15 cellular contexts compared by ENCODE assay signal in genomic region chr6:167565884-167566491, GRCh38.
A peak's percentile ranks its signal among the peaks of the same experiment; 100 is the strongest.
DNase-seq lines count a peak whose midpoint lies in the region; ATAC-seq and TF ChIP-seq lines count a peak whose summit lies in the region.
"Had no signal": no experiment of that assay in that cellular context is flagged by ENCODE, and none has a peak within 500 bp of the region (broad histone marks: within the 10 kb centered on the region; RNA-seq: fewer than 3 reads in every experiment).

No MANE protein-coding gene starts in this region.

- H3K27me3 Mint-ChIP-seq in activated CD4-positive, alpha-beta memory T cell treated with anti-CD3 and anti-CD28 coated beads, Interleukin-2, amount 10 ng/mL, durations not matched to agents 7 days and 5 days: no peaks in the 10 kb centered on the region
- H3K27me3 Mint-ChIP-seq in activated CD4-positive, alpha-beta memory T cell treated with anti-CD3 and anti-CD28 coated beads for 36 hours: no peaks in the 10 kb centered on the region
- peaks cover 29% of the 10 kb centered on the region for H3K27me3 Mint-ChIP-seq in nephron (ENCODE audit: low read depth)

- H3K4me1 Mint-ChIP-seq in activated CD4-positive, alpha-beta memory T cell treated with anti-CD3 and anti-CD28 coated beads, Interleukin-2, amount 10 ng/mL, durations not matched to agents 7 days and 5 days: no peaks in the 10 kb centered on the region
- no peaks in the 10 kb centered on the region for H3K4me1 Mint-ChIP-seq in activated CD4-positive, alpha-beta memory T cell treated with anti-CD3 and anti-CD28 coated beads for 36 hours (ENCODE audit: low read depth)
- peaks cover 39% of the 10 kb centered on the region for H3K4me1 Mint-ChIP-seq in nephron
- H3K4me1 Mint-ChIP-seq: CD8-positive, alpha-beta memory T cell had no signal

- no peak for TF ChIP-seq POLR2A in vagina (IDR thresholded peaks at IDR 0.05)

- CTCF ChIA-PET in activated CD4-positive, alpha-beta memory T cell treated with anti-CD3 and anti-CD28 coated beads, Interleukin-2, amount 10 ng/mL, durations not matched to agents 7 days and 5 days (lab: Charles Lee): no interaction called here
- CTCF ChIA-PET in activated CD4-positive, alpha-beta memory T cell treated with anti-CD3 and anti-CD28 coated beads for 36 hours (lab: Charles Lee): no interaction called here
- CTCF ChIA-PET in GM10248 (lab: Yijun Ruan, JAX): no interaction called here

- ATAC-seq in left cardiac atrium (peak; percentile 80 to 96), HG03045 (IDR thresholded peaks at IDR 0.05; ENCODE audit: unreplicated experiment) (no peak)
- ATAC-seq: activated T-cell treated with anti-CD3 and anti-CD28 coated beads, Interleukin-2, amount 50 U/mL, for 72 hours had no signal

- H3K4me3 ChIP-seq in vagina: no peak overlapping the region
- H3K4me3 ChIP-seq: tibial artery had no signal

- no peak overlapping the region for H3K27ac ChIP-seq in vagina
- H3K27ac ChIP-seq: 22Rv1, tibial artery had no signal

- H3K36me3 ChIP-seq in vagina: no peaks in the 10 kb centered on the region
- H3K36me3 ChIP-seq: tibial artery had no signal

- H3K9me3 ChIP-seq in vagina: no peaks in the 10 kb centered on the region
- H3K9me3 ChIP-seq: tibial artery had no signal

- DNase-seq in activated CD4-positive, alpha-beta memory T cell treated with anti-CD3 and anti-CD28 coated beads, Interleukin-2, amount 10 ng/mL, durations not matched to agents 7 days and 5 days: peak; percentile 14
- DNase-seq in activated CD4-positive, alpha-beta memory T cell treated with anti-CD3 and anti-CD28 coated beads for 36 hours: no peak
- peak; percentile 79 for DNase-seq in left cardiac atrium
- DNase-seq in vagina (ENCODE audit: extremely low spot score in 2 of 2): peak; percentile 84 to 89
- no peak for DNase-seq in activated naive CD4-positive, alpha-beta T cell (lab: John Stamatoyannopoulos, UW)
- DNase-seq in GM10248 (ENCODE audit: extremely low spot score): no peak
- DNase-seq: activated CD4-positive, CD25-positive, alpha-beta regulatory T cell treated with anti-CD3 and anti-CD28 coated beads, Interleukin-2, amount 50 U/mL, for 72 hours; activated T-cell treated with anti-CD3 and anti-CD28 coated beads, Interleukin-2, amount 50 U/mL, for 72 hours; CD8-positive, alpha-beta memory T cell; NCI-H1105 treated with DMSO at 0.1 percent for 48 hours; NCI-H82 had no signal

- no peaks in the 10 kb centered on the region for H3K36me3 Mint-ChIP-seq in activated CD4-positive, alpha-beta memory T cell treated with anti-CD3 and anti-CD28 coated beads, Interleukin-2, amount 10 ng/mL, durations not matched to agents 7 days and 5 days (ENCODE audit: low read depth)
- H3K36me3 Mint-ChIP-seq in activated CD4-positive, alpha-beta memory T cell treated with anti-CD3 and anti-CD28 coated beads for 36 hours: no peaks in the 10 kb centered on the region
- H3K36me3 Mint-ChIP-seq in nephron (ENCODE audit: low read depth): no peaks in the 10 kb centered on the region

- POLR2A ChIA-PET in activated CD4-positive, alpha-beta memory T cell treated with anti-CD3 and anti-CD28 coated beads, Interleukin-2, amount 10 ng/mL, durations not matched to agents 7 days and 5 days (lab: Charles Lee): no interaction called here
- POLR2A ChIA-PET in activated CD4-positive, alpha-beta memory T cell treated with anti-CD3 and anti-CD28 coated beads for 36 hours (lab: Charles Lee): no interaction called here
- POLR2A ChIA-PET in GM10248 (lab: Yijun Ruan, JAX): no interaction called here

- H3K27me3 ChIP-seq in vagina: no peaks in the 10 kb centered on the region
- H3K27me3 ChIP-seq: tibial artery had no signal

- peaks cover 30% of the 10 kb centered on the region for H3K4me1 ChIP-seq in vagina

- intact Hi-C loops in activated CD4-positive, alpha-beta memory T cell treated with anti-CD3 and anti-CD28 coated beads for 36 hours (cut with micrococcal nuclease): no loop called here
- intact Hi-C loops in left cardiac atrium (cut with DNase I) (no loop called here), vagina (cut with DNase I) (no loop called here)

- no peak for TF ChIP-seq CTCF in nephron (IDR thresholded peaks at IDR 0.05; ENCODE audit: unreplicated experiment in 3 of 3)
- no peak for TF ChIP-seq CTCF in vagina (IDR thresholded peaks at IDR 0.05)
- no peak for TF ChIP-seq CTCF in GM10248 (IDR thresholded peaks at IDR 0.05; ENCODE audit: control extremely low read depth, extremely low read depth, low read depth, missing control alignments)

- peaks cover 4% of the 10 kb centered on the region for H3K9me3 Mint-ChIP-seq in activated CD4-positive, alpha-beta memory T cell treated with anti-CD3 and anti-CD28 coated beads, Interleukin-2, amount 10 ng/mL, durations not matched to agents 7 days and 5 days
- H3K9me3 Mint-ChIP-seq in activated CD4-positive, alpha-beta memory T cell treated with anti-CD3 and anti-CD28 coated beads for 36 hours: no peaks in the 10 kb centered on the region
- no peaks in the 10 kb centered on the region for H3K9me3 Mint-ChIP-seq in nephron

- H3K27ac Mint-ChIP-seq in activated CD4-positive, alpha-beta memory T cell treated with anti-CD3 and anti-CD28 coated beads, Interleukin-2, amount 10 ng/mL, durations not matched to agents 7 days and 5 days: no peak overlapping the region
- H3K27ac Mint-ChIP-seq in activated CD4-positive, alpha-beta memory T cell treated with anti-CD3 and anti-CD28 coated beads for 36 hours: no peak overlapping the region
- H3K27ac Mint-ChIP-seq in nephron: peak overlapping the region; percentile 42 to 91 (median 89)
- H3K27ac Mint-ChIP-seq: activated T-cell treated with anti-CD3 and anti-CD28 coated beads, Interleukin-2, amount 50 U/mL, for 72 hours; CD8-positive, alpha-beta memory T cell had no signal

- no peak overlapping the region for H3K4me3 Mint-ChIP-seq in activated CD4-positive, alpha-beta memory T cell treated with anti-CD3 and anti-CD28 coated beads, Interleukin-2, amount 10 ng/mL, durations not matched to agents 7 days and 5 days
- no peak overlapping the region for H3K4me3 Mint-ChIP-seq in activated CD4-positive, alpha-beta memory T cell treated with anti-CD3 and anti-CD28 coated beads for 36 hours
- H3K4me3 Mint-ChIP-seq in nephron: no peak overlapping the region
- H3K4me3 Mint-ChIP-seq: activated T-cell treated with anti-CD3 and anti-CD28 coated beads, Interleukin-2, amount 50 U/mL, for 72 hours; CD8-positive, alpha-beta memory T cell had no signal

Comparison
In these comparisons a context has a peak if more than half of its experiments do, and no peak if none do; other contexts are left out.
1. DNase-seq: peak in activated CD4-positive, alpha-beta memory T cell treated with anti-CD3 and anti-CD28 coated beads, Interleukin-2, amount 10 ng/mL, durations not matched to agents 7 days and 5 days (single experiment), left cardiac atrium (single experiment) and vagina (2 of 2); none in activated CD4-positive, alpha-beta memory T cell treated with anti-CD3 and anti-CD28 coated beads for 36 hours (single experiment), activated naive CD4-positive, alpha-beta T cell (0 of 4) and GM10248 (single experiment).
2. H3K27ac Mint-ChIP-seq: peak in nephron (3 of 3); none in activated CD4-positive, alpha-beta memory T cell treated with anti-CD3 and anti-CD28 coated beads, Interleukin-2, amount 10 ng/mL, durations not matched to agents 7 days and 5 days (single experiment) and activated CD4-positive, alpha-beta memory T cell treated with anti-CD3 and anti-CD28 coated beads for 36 hours (single experiment).